Comparison of ENCODE assay signal across 8 cellular contexts in the genomic region with DNA sequence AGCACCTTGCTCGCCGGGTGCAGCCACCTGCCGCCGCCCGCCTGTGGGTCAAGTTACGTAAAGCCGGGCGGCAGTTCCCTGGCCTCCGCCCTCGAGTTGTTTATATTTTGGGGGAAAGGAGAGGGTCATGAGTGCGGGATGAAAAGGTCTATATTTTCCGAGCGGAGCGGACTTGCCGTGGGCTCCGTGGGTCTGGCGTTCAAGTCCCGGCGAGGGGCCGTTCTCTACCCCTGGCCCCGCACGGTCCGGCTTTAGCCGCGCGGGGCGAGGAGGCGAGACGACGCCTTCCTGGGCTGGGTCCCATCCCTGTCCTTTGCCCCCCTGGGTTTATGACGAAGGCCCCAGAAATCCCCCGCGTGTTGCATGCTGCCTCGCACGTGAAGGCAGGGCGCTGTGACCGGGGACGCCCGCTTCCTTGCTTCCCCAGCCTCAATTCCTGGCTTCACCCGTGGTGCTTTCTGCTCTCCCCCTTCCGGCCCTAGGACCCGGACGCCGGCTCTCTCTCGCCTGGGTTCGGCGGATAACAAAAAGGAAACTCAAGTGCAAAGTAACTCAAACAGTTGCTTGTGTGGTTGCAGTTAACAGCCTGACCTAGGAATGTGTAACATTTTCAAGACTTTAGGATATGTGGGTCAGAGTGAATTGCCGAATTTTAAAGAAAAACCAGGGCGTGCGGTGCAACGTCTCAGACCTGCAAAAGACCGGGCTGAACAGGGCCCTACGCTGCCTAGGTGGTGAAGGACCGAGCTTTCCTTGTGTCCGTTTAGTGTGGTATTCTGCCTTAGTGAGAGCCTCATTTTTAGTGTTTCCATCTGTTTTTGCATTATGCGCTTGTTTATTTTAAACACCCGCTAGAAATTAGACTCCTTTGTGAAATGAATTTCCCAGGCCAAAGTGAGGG. TPM values are rescaled to one million over a fixed set of nuclear protein-coding genes. Genes with fewer than 3 reads are reported as not detected.
A peak's percentile ranks its signal among the peaks of the same experiment; 100 is the strongest.
DNase-seq lines count a peak whose midpoint lies in the region; ATAC-seq lines count a peak whose summit lies in the region.

No MANE protein-coding gene starts in this region.

- ATAC-seq in HG03175 (IDR thresholded peaks at IDR 0.05; ENCODE audit: unreplicated experiment): peak; percentile 22

- H3K9me3 ChIP-seq in thymus (ENCODE audit: control insufficient read depth): no peaks in the 10 kb centered on the region

- H3K27me3 ChIP-seq in thymus (ENCODE audit: control insufficient read depth, insufficient read depth): no peaks in the 10 kb centered on the region

- peak overlapping the region; percentile 86 for H3K27ac ChIP-seq in thymus (ENCODE audit: low read depth)

- DNase-seq in NCI-H510A treated with DMSO at 0.1 percent for 48 hours (lab: John Stamatoyannopoulos, UW) (peak; percentile 50), NCI-H510A (lab: John Stamatoyannopoulos, UW) (no peak), RPMI8226 (peak; percentile 48), activated gamma-delta T cell (lab: John Stamatoyannopoulos, UW) (peak; percentile 29), germinal center (ENCODE audit: low spot score) (peak; percentile 53), nucleus accumbens (lab: John Stamatoyannopoulos, UW) (peak in 30 of 56 donors; percentile 2 to 60 (median 24))

- peaks cover 4% of the 10 kb centered on the region for H3K4me1 ChIP-seq in thymus (ENCODE audit: control insufficient read depth, insufficient read depth, low read length)

- WGBS in thymus: 2% methylated on average over 57 of the region's 57 CpGs

- H3K36me3 ChIP-seq in thymus (ENCODE audit: control insufficient read depth, insufficient read depth): no peaks in the 10 kb centered on the region

- H3K4me3 ChIP-seq in thymus (ENCODE audit: low read length): peak overlapping the region; percentile 89

RNA-seq across cellular contexts. Expression of gene VPS13A, which starts 0.8 kb away (rescaled TPM):
- 22.8 TPM for polyA plus RNA-seq in thymus
